In the genomic region with DNA sequence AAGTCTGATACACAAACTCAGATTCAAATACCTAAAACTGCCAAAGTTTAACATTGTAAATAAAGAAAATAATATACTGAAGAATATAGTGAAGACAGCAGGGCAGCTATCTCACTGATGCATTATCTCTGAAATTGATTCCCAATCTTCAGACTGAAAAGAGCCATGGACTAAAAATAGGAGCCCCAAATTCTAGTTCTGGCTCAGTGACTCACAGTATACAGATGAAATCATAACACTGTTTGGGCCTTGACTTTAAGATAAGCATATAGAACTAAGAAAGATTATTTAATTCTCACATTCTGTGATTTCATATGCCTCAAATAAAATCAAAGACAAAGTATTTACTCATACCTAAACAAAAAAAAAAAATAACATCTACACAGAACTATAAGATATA, we compare ENCODE assay signal across 15 cellular contexts. TPM values are rescaled to one million over a fixed set of nuclear protein-coding genes. Genes with fewer than 3 reads are reported as not detected.
DNase-seq lines count a peak whose midpoint lies in the region; ATAC-seq and TF ChIP-seq lines count a peak whose summit lies in the region.
"Had no signal": no experiment of that assay in that cellular context is flagged by ENCODE, and none has a peak within 500 bp of the region (broad histone marks: within the 10 kb centered on the region; RNA-seq: fewer than 3 reads in every experiment).

No MANE protein-coding gene starts in this region.

- H4K20me1 ChIP-seq in IMR-90 (ENCODE audit: insufficient read depth, low read length), result peaks cover 4% of the 10 kb centered on the region; the same call in 1 of the 2 replicates

- no peak for TF ChIP-seq POLR2A in IMR-90 (IDR thresholded peaks at IDR 0.05; ENCODE audit: low read depth, low read length)

- BruUV-seq in IMR-90 (replicated peaks; lab: Mats Ljungman, UMichigan), result no TSS peak

- H3K18ac ChIP-seq in IMR-90 (ENCODE audit: low read depth, low read length), result no peak overlapping the region

- H3K9ac ChIP-seq in IMR-90 (ENCODE audit: low read depth, low read length), result no peak overlapping the region

- peaks cover 41% of the 10 kb centered on the region for H3K4me1 Mint-ChIP-seq in chondrocyte (ENCODE audit: low read depth)

- no peak overlapping the region for H4K91ac ChIP-seq in IMR-90 (ENCODE audit: insufficient read depth, low read depth, low read length)

- H2BK15ac ChIP-seq in IMR-90 (ENCODE audit: low read depth, low read length), result no peak overlapping the region

- POLR2A ChIA-PET in IMR-90 (lab: Charles Lee; ENCODE audit: unreplicated experiment), result no interaction called here

- H3K4ac ChIP-seq in IMR-90 (ENCODE audit: low read depth, low read length), result no peak overlapping the region

- H3K56ac ChIP-seq in IMR-90 (ENCODE audit: extremely low read depth, insufficient read depth, low read length), result no peak overlapping the region

- no peak overlapping the region for H2BK20ac ChIP-seq in IMR-90 (ENCODE audit: low read depth, low read length)

- peaks cover 4% of the 10 kb centered on the region; the same call in 1 of the 2 replicates for H3K4me1 ChIP-seq in IMR-90 (ENCODE audit: control insufficient read depth, insufficient read depth, low read length)
- H3K4me1 ChIP-seq: A549, BE2C, HAP-1 had no signal

- peak; percentile 59 for ATAC-seq in IMR-90 (ENCODE audit: low read depth)
- ATAC-seq: A549, HepG2 had no signal

- no peaks in the 10 kb centered on the region for H3K27me3 ChIP-seq in IMR-90 (ENCODE audit: control insufficient read depth, insufficient read depth, low read length)
- H3K27me3 ChIP-seq: BE2C had no signal

- no peak for TF ChIP-seq CTCF in IMR-90 (conservative IDR thresholded peaks at IDR 0.05; ENCODE audit: low read depth, low read length)
- no peak for TF ChIP-seq CTCF in chondrocyte (IDR thresholded peaks at IDR 0.05)

- in situ Hi-C loops in IMR-90 (cut with MboI; ENCODE audit: low sequenced_read_pairs), result no loop called here

- no peak overlapping the region for H4K8ac ChIP-seq in IMR-90 (ENCODE audit: low read depth in 2 of 2, low read length in 2 of 2)

- H3K14ac ChIP-seq in IMR-90 (replicated peaks; ENCODE audit: low read depth, low read length), result no peak overlapping the region

- no peak overlapping the region for H2AK5ac ChIP-seq in IMR-90 (ENCODE audit: low read depth, low read length)

- peaks cover 7% of the 10 kb centered on the region for H3K36me3 Mint-ChIP-seq in chondrocyte (ENCODE audit: low read depth)

- no peaks in the 10 kb centered on the region for H3K9me1 ChIP-seq in IMR-90 (ENCODE audit: insufficient read depth, low read length)

- peak overlapping the region; percentile 60 for H3K27ac Mint-ChIP-seq in chondrocyte (ENCODE audit: unreplicated experiment)

- H3K4me3 ChIP-seq in IMR-90 (ENCODE audit: insufficient read depth, low read depth, low read length), result no peak overlapping the region
- H3K4me3 ChIP-seq: A549, HAP-1 had no signal

- no peak overlapping the region for H3K23ac ChIP-seq in IMR-90 (ENCODE audit: low read depth, low read length)

- no peak overlapping the region for H3K4me3 Mint-ChIP-seq in chondrocyte (ENCODE audit: unreplicated experiment)
- H3K4me3 Mint-ChIP-seq: CD4-positive, alpha-beta memory T cell had no signal

- dilution Hi-C loops in IMR-90 (cut with HindIII; ENCODE audit: low sequenced_read_pairs, unreplicated experiment), result no loop called here

- intact Hi-C loops in IMR-90 (cut with micrococcal nuclease), result no loop called here

- H4K5ac ChIP-seq in IMR-90 (ENCODE audit: low read depth, low read length), result no peak overlapping the region

- H3K9me3 Mint-ChIP-seq in chondrocyte (ENCODE audit: low read depth), result no peaks in the 10 kb centered on the region
- H3K9me3 Mint-ChIP-seq: CD4-positive, alpha-beta memory T cell had no signal

- no peak for TF ChIP-seq RAD21 in IMR-90 (IDR thresholded peaks at IDR 0.05; ENCODE audit: low read length)

- no peak overlapping the region for H3K27ac ChIP-seq in IMR-90 (ENCODE audit: insufficient read depth, low read length)
- H3K27ac ChIP-seq: A549, C4-2B had no signal

- H3K36me3 ChIP-seq in IMR-90 (ENCODE audit: control insufficient read depth, insufficient read depth, low read length), result peaks cover 12% of the 10 kb centered on the region

- H3K9me3 ChIP-seq in IMR-90 (ENCODE audit: control insufficient read depth, insufficient read depth, low read length), result no peaks in the 10 kb centered on the region
- H3K9me3 ChIP-seq: A549, BE2C, HAP-1 had no signal

- no peak overlapping the region for H2AFZ ChIP-seq in IMR-90 (replicated peaks; ENCODE audit: low read length, poor library complexity)

- no peak overlapping the region for H3K4me2 ChIP-seq in IMR-90 (ENCODE audit: low read depth, low read length)
- H3K4me2 ChIP-seq: A549 had no signal

- no peak overlapping the region for H2BK5ac ChIP-seq in IMR-90 (ENCODE audit: low read depth, low read length, poor library complexity, severe bottlenecking)

- H2AK9ac ChIP-seq in IMR-90 (replicated peaks; ENCODE audit: low read depth, low read length, poor library complexity), result no peak overlapping the region

- H3K27me3 Mint-ChIP-seq in chondrocyte (ENCODE audit: low read depth), result no peaks in the 10 kb centered on the region
- H3K27me3 Mint-ChIP-seq: CD4-positive, alpha-beta memory T cell had no signal

- peak; percentile 34 for DNase-seq in IMR-90
- no peak for DNase-seq in chondrocyte (ENCODE audit: low spot score)
- peak; percentile 20 for DNase-seq in myocyte (ENCODE audit: low read depth)
- no peak for DNase-seq in SHP77 (lab: John Stamatoyannopoulos, UW)
- no peak for DNase-seq in HCEC 1CT
- no peak for DNase-seq in germinal center (ENCODE audit: low spot score)
- DNase-seq in SIG-M5 treated with dmso at 0.1 percent for 504 hours (lab: John Stamatoyannopoulos, UW; ENCODE audit: unreplicated experiment), result no peak
- DNase-seq: BE2C; CD4-positive, alpha-beta memory T cell; DND-41; GF-D8 had no signal

- CTCF ChIA-PET in IMR-90 (lab: Yijun Ruan, JAX), result interaction anchor here (1.4 kb wide), 1 partner anchor 11 kb away, joined by 3 read pairs; no protein-coding TSS in a partner anchor

- H3K79me1 ChIP-seq in IMR-90 (ENCODE audit: low read depth in 1 of 2, low read length in 2 of 2), result peaks cover 6 to 9% of the 10 kb centered on the region in 2 experiments; a peak in 2 of 4 replicates

- H2BK120ac ChIP-seq in IMR-90 (ENCODE audit: low read depth, low read length), result no peak overlapping the region

TF ChIP-seq in IMR-90, 13 proteins besides CTCF, POLR2A, EP300 and RAD21:
- TF ChIP-seq MXI1 (IDR thresholded peaks at IDR 0.05; ENCODE audit: borderline replicate concordance, low read depth, low read length), result no peak
- TF ChIP-seq MAZ (IDR thresholded peaks at IDR 0.05; ENCODE audit: borderline replicate concordance, low read depth, low read length), result no peak
- TF ChIP-seq MAFK (IDR thresholded peaks at IDR 0.05; ENCODE audit: low read depth, low read length), result no peak
- no peak for TF ChIP-seq RFX5 (IDR thresholded peaks at IDR 0.05; ENCODE audit: low read depth, low read length)
- no peak for TF ChIP-seq CHD1 (IDR thresholded peaks at IDR 0.05; ENCODE audit: low read depth, low read length)
- TF ChIP-seq, protein P1, sequence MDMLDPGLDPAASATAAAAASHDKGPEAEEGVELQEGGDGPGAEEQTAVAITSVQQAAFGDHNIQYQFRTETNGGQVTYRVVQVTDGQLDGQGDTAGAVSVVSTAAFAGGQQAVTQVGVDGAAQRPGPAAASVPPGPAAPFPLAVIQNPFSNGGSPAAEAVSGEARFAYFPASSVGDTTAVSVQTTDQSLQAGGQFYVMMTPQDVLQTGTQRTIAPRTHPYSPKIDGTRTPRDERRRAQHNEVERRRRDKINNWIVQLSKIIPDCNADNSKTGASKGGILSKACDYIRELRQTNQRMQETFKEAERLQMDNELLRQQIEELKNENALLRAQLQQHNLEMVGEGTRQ (IDR thresholded peaks at IDR 0.05; ENCODE audit: low read depth, low read length), result no peak
- TF ChIP-seq CEBPB (IDR thresholded peaks at IDR 0.05; ENCODE audit: low read depth, low read length), result no peak
- TF ChIP-seq SMC3 (IDR thresholded peaks at IDR 0.05; ENCODE audit: low read depth, low read length), result no peak
- TF ChIP-seq BHLHE40 (IDR thresholded peaks at IDR 0.05; ENCODE audit: low read depth, low read length), result no peak
- no peak for TF ChIP-seq FOS (IDR thresholded peaks at IDR 0.05; ENCODE audit: low read depth, low read length)
- TF ChIP-seq NFE2L2 (IDR thresholded peaks at IDR 0.05; ENCODE audit: low read depth, low read length), result no peak
- TF ChIP-seq, protein P2, sequence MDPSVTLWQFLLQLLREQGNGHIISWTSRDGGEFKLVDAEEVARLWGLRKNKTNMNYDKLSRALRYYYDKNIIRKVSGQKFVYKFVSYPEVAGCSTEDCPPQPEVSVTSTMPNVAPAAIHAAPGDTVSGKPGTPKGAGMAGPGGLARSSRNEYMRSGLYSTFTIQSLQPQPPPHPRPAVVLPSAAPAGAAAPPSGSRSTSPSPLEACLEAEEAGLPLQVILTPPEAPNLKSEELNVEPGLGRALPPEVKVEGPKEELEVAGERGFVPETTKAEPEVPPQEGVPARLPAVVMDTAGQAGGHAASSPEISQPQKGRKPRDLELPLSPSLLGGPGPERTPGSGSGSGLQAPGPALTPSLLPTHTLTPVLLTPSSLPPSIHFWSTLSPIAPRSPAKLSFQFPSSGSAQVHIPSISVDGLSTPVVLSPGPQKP (IDR thresholded peaks at IDR 0.05; ENCODE audit: borderline replicate concordance, low read depth, low read length), result no peak
- TF ChIP-seq RCOR1 (IDR thresholded peaks at IDR 0.05; ENCODE audit: insufficient replicate concordance, low read length), result no peak
TF ChIP-seq in IMR-90: peak in this region for 0.

RNA-seq across cellular contexts. Expression of a gene that starts 53.9 kb away (rescaled TPM):
- total RNA-seq in IMR-90 (2012; rRNA removed) (17.6 and 26.1 TPM in 2 replicates), chondrocyte (29.1 to 37.5 TPM (median 29.6 TPM) in 3 replicates), myocyte (40.7 and 43.2 TPM in 2 replicates)
- polyA plus RNA-seq in IMR-90 (2012; rRNA removed), result 16.4 and 18.1 TPM in 2 replicates
- polyA plus RNA-seq in IMR-90 (2012; cell fraction: cytosol; rRNA removed), result 3.7 and 5.6 TPM in 2 replicates
- polyA plus RNA-seq in IMR-90 (2012; cell fraction: nucleus; rRNA removed; ENCODE audit: low replicate concordance), result 11.8 and 59.3 TPM in 2 replicates
- 14.2 TPM for polyA plus RNA-seq in myocyte (2012)

Comparison
In these comparisons a context has a peak if more than half of its experiments do, and no peak if none do; other contexts are left out.
1. DNase-seq: peak in IMR-90 (single experiment) and myocyte (single experiment); none in chondrocyte (single experiment), SHP77 (0 of 2), HCEC 1CT (single experiment), germinal center (single experiment) and SIG-M5 treated with dmso at 0.1 percent for 504 hours (single experiment).